Comparison of ENCODE assay signal across 9 cellular contexts in the genomic region with DNA sequence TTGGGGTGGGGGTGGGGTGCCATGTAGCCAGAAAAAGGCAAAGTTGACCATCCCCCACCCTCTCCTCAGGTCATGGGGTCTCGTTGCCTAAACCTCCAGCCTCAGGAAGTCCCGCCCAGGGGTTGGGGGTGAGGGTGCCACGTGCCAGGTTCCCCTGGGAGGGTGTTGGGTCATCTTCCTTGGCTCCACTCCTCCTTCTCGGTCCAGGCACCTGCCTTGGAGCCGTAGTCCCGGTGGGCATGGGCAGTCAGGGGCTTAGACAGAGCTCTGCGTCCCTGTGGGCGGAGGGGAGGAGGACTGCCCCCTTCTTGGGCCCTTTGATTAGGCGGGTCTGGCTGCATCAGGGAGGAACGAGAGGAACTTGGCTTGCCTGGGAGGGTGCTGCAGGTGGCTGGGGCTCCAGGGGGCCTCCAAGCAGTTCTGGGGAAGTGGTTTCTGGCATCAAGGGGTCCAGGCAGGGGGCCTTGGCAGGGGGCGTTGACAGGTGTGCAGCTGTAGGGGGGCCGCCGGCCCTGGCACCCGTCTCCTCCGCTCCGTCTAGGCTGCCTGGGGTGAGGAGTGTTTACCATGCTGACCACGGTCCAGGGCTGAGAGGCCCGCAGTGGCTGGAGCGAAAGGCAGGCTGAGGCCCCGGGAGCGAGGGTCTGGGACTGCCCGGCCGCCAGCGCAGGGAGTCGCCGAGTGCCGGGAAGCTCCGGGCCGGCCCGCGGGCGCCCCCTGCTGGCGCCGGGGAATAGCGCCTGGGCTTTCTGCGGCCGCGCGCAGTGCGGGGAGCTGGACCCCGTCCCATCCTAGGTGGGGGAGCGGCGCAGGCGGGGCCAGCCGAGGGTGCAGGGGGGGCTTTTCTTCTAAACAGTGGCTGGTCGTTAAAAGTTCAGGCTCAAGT. TPM values are rescaled to one million over a fixed set of nuclear protein-coding genes. Genes with fewer than 3 reads are reported as not detected.
DNase-seq lines count a peak whose midpoint lies in the region; ATAC-seq and TF ChIP-seq lines count a peak whose summit lies in the region.
"Had no signal": no experiment of that assay in that cellular context is flagged by ENCODE, and none has a peak within 500 bp of the region (broad histone marks: within the 10 kb centered on the region; RNA-seq: fewer than 3 reads in every experiment).

No MANE protein-coding gene starts in this region.

- H3K9ac ChIP-seq in IMR-90 (ENCODE audit: low read depth, low read length) = peak overlapping the region; percentile 39

- peaks cover 36 to 75% of the 10 kb centered on the region in 2 experiments for H3K79me1 ChIP-seq in IMR-90 (ENCODE audit: low read depth in 1 of 2, low read length in 2 of 2)

- peaks cover 63% of the 10 kb centered on the region for H3K4me1 Mint-ChIP-seq in activated naive CD4-positive, alpha-beta T cell treated with anti-CD3 and anti-CD28 coated beads, Interleukin-2, amount 10 ng/mL, durations not matched to agents 7 days and 5 days
- H3K4me1 Mint-ChIP-seq in neural crest cell = peaks cover 34% of the 10 kb centered on the region

- peak overlapping the region; percentile 21; the same call in 1 of the 2 replicates for H3K56ac ChIP-seq in IMR-90 (ENCODE audit: extremely low read depth, insufficient read depth, low read length)

- peak overlapping the region; percentile 74 for H3K4me3 Mint-ChIP-seq in activated naive CD4-positive, alpha-beta T cell treated with anti-CD3 and anti-CD28 coated beads, Interleukin-2, amount 10 ng/mL, durations not matched to agents 7 days and 5 days
- H3K4me3 Mint-ChIP-seq in neural crest cell = peak overlapping the region; percentile 88

- DNase-seq in CD1c-positive myeloid dendritic cell (ENCODE audit: extremely low spot score) = peak; percentile 82
- peak; percentile 66 for DNase-seq in IMR-90
- peak; percentile 78 for DNase-seq in RKO (ENCODE audit: low spot score)
- DNase-seq in activated naive CD4-positive, alpha-beta T cell treated with anti-CD3 and anti-CD28 coated beads, Interleukin-2, amount 10 ng/mL, durations not matched to agents 7 days and 5 days = peak; percentile 74
- DNase-seq in neural crest cell (ENCODE audit: low read depth, low spot score) = peak; percentile 76
- DNase-seq in pons (ENCODE audit: low spot score) = no peak

- H2AFZ ChIP-seq in IMR-90 (replicated peaks; ENCODE audit: low read length, poor library complexity) = peak overlapping the region; percentile 81

- no peak overlapping the region for H2BK20ac ChIP-seq in IMR-90 (ENCODE audit: low read depth, low read length)

- H3K36me3 Mint-ChIP-seq in activated naive CD4-positive, alpha-beta T cell treated with anti-CD3 and anti-CD28 coated beads, Interleukin-2, amount 10 ng/mL, durations not matched to agents 7 days and 5 days = peaks cover 53% of the 10 kb centered on the region
- peaks cover 8% of the 10 kb centered on the region for H3K36me3 Mint-ChIP-seq in neural crest cell (ENCODE audit: low read depth)

- dilution Hi-C loops in IMR-90 (cut with HindIII; ENCODE audit: low sequenced_read_pairs, unreplicated experiment) = no loop called here

- intact Hi-C loops in IMR-90 (cut with micrococcal nuclease) = loop anchor here (1.0 kb wide), 3 partner anchors 16 to 77 kb away; a partner anchor contains a TSS

- peaks cover 56% of the 10 kb centered on the region for H4K20me1 ChIP-seq in IMR-90 (ENCODE audit: insufficient read depth, low read length)

- no peaks in the 10 kb centered on the region for H3K27me3 ChIP-seq in IMR-90 (ENCODE audit: control insufficient read depth, insufficient read depth, low read length)
- no peaks in the 10 kb centered on the region for H3K27me3 ChIP-seq in gastroesophageal sphincter

- H2BK5ac ChIP-seq in IMR-90 (ENCODE audit: low read depth, low read length, poor library complexity, severe bottlenecking) = peak overlapping the region; percentile 53

- H4K8ac ChIP-seq in IMR-90 (ENCODE audit: low read depth in 2 of 2, low read length in 2 of 2) = peak overlapping the region in 1 of 2 experiments; percentile 24; a peak in 1 of 4 replicates

- peak overlapping the region; percentile 50 for H3K4me3 ChIP-seq in IMR-90 (ENCODE audit: insufficient read depth, low read depth, low read length)
- peak overlapping the region; percentile 44 to 64 for H3K4me3 ChIP-seq in gastroesophageal sphincter

- no peak overlapping the region for H2BK15ac ChIP-seq in IMR-90 (ENCODE audit: low read depth, low read length)

- ATAC-seq in GM19328 (IDR thresholded peaks at IDR 0.05; ENCODE audit: unreplicated experiment) (peak; percentile 56), IMR-90 (ENCODE audit: low read depth) (peak; percentile 86), gastroesophageal sphincter (peak; percentile 90)

- in situ Hi-C loops in IMR-90 (cut with MboI; ENCODE audit: low sequenced_read_pairs) = no loop called here

- H3K4me1 ChIP-seq in IMR-90 (ENCODE audit: control insufficient read depth, insufficient read depth, low read length) (peaks cover 19% of the 10 kb centered on the region), gastroesophageal sphincter (peaks cover 0 to 73% (median 38%) of the 10 kb centered on the region in 3 donors)

- TF ChIP-seq POLR2A in IMR-90 (IDR thresholded peaks at IDR 0.05; ENCODE audit: low read depth, low read length) = no peak
- TF ChIP-seq POLR2A in gastroesophageal sphincter (IDR thresholded peaks at IDR 0.05) = no peak

- peaks cover 60% of the 10 kb centered on the region for H3K36me3 ChIP-seq in IMR-90 (ENCODE audit: control insufficient read depth, insufficient read depth, low read length)
- H3K36me3 ChIP-seq in gastroesophageal sphincter = peaks cover 0 to 76% of the 10 kb centered on the region in 2 donors

- TF ChIP-seq EP300 in gastroesophageal sphincter (IDR thresholded peaks at IDR 0.05) = no peak

- H3K4ac ChIP-seq in IMR-90 (ENCODE audit: low read depth, low read length) = peak overlapping the region; percentile 71

- H3K9me3 ChIP-seq in IMR-90 (ENCODE audit: control insufficient read depth, insufficient read depth, low read length) (no peaks in the 10 kb centered on the region), gastroesophageal sphincter (no peaks in the 10 kb centered on the region)

- H3K9me3 Mint-ChIP-seq in activated naive CD4-positive, alpha-beta T cell treated with anti-CD3 and anti-CD28 coated beads, Interleukin-2, amount 10 ng/mL, durations not matched to agents 7 days and 5 days = no peaks in the 10 kb centered on the region
- H3K9me3 Mint-ChIP-seq in neural crest cell = no peaks in the 10 kb centered on the region

- peak; percentile 94 for TF ChIP-seq CTCF in IMR-90 (conservative IDR thresholded peaks at IDR 0.05; ENCODE audit: low read depth, low read length)
- peak in 3 of 4 experiments; percentile 99 to 100 (median 99) for TF ChIP-seq CTCF in gastroesophageal sphincter (IDR thresholded peaks at IDR 0.05)
- peak; percentile 99 for TF ChIP-seq CTCF in neural crest cell (conservative IDR thresholded peaks at IDR 0.05)

- CTCF ChIA-PET in IMR-90 (lab: Yijun Ruan, JAX) = interaction anchor here (0.7 to 4.1 kb wide), 9 partner anchors 9 to 104 kb away, joined by 3 to 49 read pairs (median 3); a partner anchor contains a TSS
- CTCF ChIA-PET in activated naive CD4-positive, alpha-beta T cell treated with anti-CD3 and anti-CD28 coated beads, Interleukin-2, amount 10 ng/mL, durations not matched to agents 7 days and 5 days (lab: Charles Lee) = interaction anchor here (0.6 to 16.5 kb wide), 15 partner anchors 14 to 931 kb away, joined by 3 to 575 read pairs (median 4); a partner anchor contains a TSS

- peak overlapping the region; percentile 53 for H4K91ac ChIP-seq in IMR-90 (ENCODE audit: insufficient read depth, low read depth, low read length)

- peak; percentile 88 for TF ChIP-seq RAD21 in IMR-90 (IDR thresholded peaks at IDR 0.05; ENCODE audit: low read length)

- peak overlapping the region; percentile 13; the same call in 1 of the 2 replicates for H2BK120ac ChIP-seq in IMR-90 (ENCODE audit: low read depth, low read length)

- POLR2A ChIA-PET in IMR-90 (lab: Charles Lee; ENCODE audit: unreplicated experiment) = interaction anchor here (0.6 to 2.4 kb wide), 6 partner anchors 8 to 233 kb away, joined by 3 to 20 read pairs (median 4); a partner anchor contains a TSS

- no TSS peak for BruUV-seq in IMR-90 (replicated peaks; lab: Mats Ljungman, UMichigan)

- no peak overlapping the region for H4K5ac ChIP-seq in IMR-90 (ENCODE audit: low read depth, low read length)

- peak overlapping the region; percentile 41 for H3K23ac ChIP-seq in IMR-90 (ENCODE audit: low read depth, low read length)

- no peaks in the 10 kb centered on the region for H3K9me1 ChIP-seq in IMR-90 (ENCODE audit: insufficient read depth, low read length)

- H3K27ac ChIP-seq in IMR-90 (ENCODE audit: insufficient read depth, low read length) (peak overlapping the region; percentile 58), gastroesophageal sphincter (peak overlapping the region; percentile 10 to 84 (median 83))

- H2AK9ac ChIP-seq in IMR-90 (replicated peaks; ENCODE audit: low read depth, low read length, poor library complexity) = peak overlapping the region; percentile 94

- H3K27ac Mint-ChIP-seq in activated naive CD4-positive, alpha-beta T cell treated with anti-CD3 and anti-CD28 coated beads, Interleukin-2, amount 10 ng/mL, durations not matched to agents 7 days and 5 days = peak overlapping the region; percentile 87
- no peak overlapping the region for H3K27ac Mint-ChIP-seq in neural crest cell (ENCODE audit: unreplicated experiment)

- 30% methylated on average over 6 of the region's 46 CpGs; no CpG with 5 or more reads in 1 of the 2 experiments for WGBS in IMR-90 (ENCODE audit: extremely low coverage in 2 of 2, insufficient read length in 1 of 2), 2 experiments
- no CpG with 5 or more reads among the region's 46 CpGs for WGBS in gastroesophageal sphincter (ENCODE audit: low coverage in 1 of 2), 2 donors

- peak overlapping the region; percentile 13; the same call in 1 of the 2 replicates for H3K14ac ChIP-seq in IMR-90 (replicated peaks; ENCODE audit: low read depth, low read length)

- no peak overlapping the region for H3K18ac ChIP-seq in IMR-90 (ENCODE audit: low read depth, low read length)

- H3K27me3 Mint-ChIP-seq in activated naive CD4-positive, alpha-beta T cell treated with anti-CD3 and anti-CD28 coated beads, Interleukin-2, amount 10 ng/mL, durations not matched to agents 7 days and 5 days = no peaks in the 10 kb centered on the region
- no peaks in the 10 kb centered on the region for H3K27me3 Mint-ChIP-seq in neural crest cell (ENCODE audit: low read depth)

- H3K4me2 ChIP-seq in IMR-90 (ENCODE audit: low read depth, low read length) = peak overlapping the region; percentile 88

- peak overlapping the region; percentile 20 for H2AK5ac ChIP-seq in IMR-90 (ENCODE audit: low read depth, low read length)

RNA-seq across cellular contexts. Expression of a gene that starts 7.9 kb away (rescaled TPM):
- total RNA-seq in IMR-90 (2012; rRNA removed) = 0.83 and 0.90 TPM in 2 replicates
- 5.1 and 5.5 TPM in 2 replicates for polyA plus RNA-seq in IMR-90 (2012; rRNA removed)
- polyA plus RNA-seq in IMR-90 (2012; cell fraction: cytosol; rRNA removed) = 3.1 and 3.5 TPM in 2 replicates
- 14.8 and 15.1 TPM in 2 replicates for polyA plus RNA-seq in IMR-90 (2012; cell fraction: nucleus; rRNA removed; ENCODE audit: low replicate concordance)
- total RNA-seq in gastroesophageal sphincter = 10 to 100 TPM in 3 of 4 donors, 1 to 10 TPM in 1; 9.6 to 25.1 (median 20.3) TPM
- total RNA-seq in neural crest cell = 25.6 and 25.9 TPM in 2 replicates

RNA-seq across cellular contexts. Expression of a gene that starts 18.2 kb away (rescaled TPM):
- total RNA-seq in IMR-90 (2012; rRNA removed) (3.0 and 3.9 TPM in 2 replicates), gastroesophageal sphincter (10 to 100 TPM in 3 of 4 donors, 1 to 10 TPM in 1; 9.4 to 15.7 (median 12.1) TPM), neural crest cell (23.8 and 25.5 TPM in 2 replicates)
- 5.1 and 5.3 TPM in 2 replicates for polyA plus RNA-seq in IMR-90 (2012; rRNA removed)
- 4.7 and 7.8 TPM in 2 replicates for polyA plus RNA-seq in IMR-90 (2012; cell fraction: cytosol; rRNA removed)
- polyA plus RNA-seq in IMR-90 (2012; cell fraction: nucleus; rRNA removed; ENCODE audit: low replicate concordance) = 14.0 and 15.7 TPM in 2 replicates

RNA-seq across cellular contexts. Expression of a gene that starts 47.0 kb away (rescaled TPM):
- total RNA-seq in IMR-90 (2012; rRNA removed) = 0.18 TPM in 1 of 2 replicates, not detected in the other
- 0.14 and 0.15 TPM in 2 replicates for polyA plus RNA-seq in IMR-90 (2012; rRNA removed)
- polyA plus RNA-seq in IMR-90 (2012; cell fraction: cytosol; rRNA removed) = 0.08 and 0.13 TPM in 2 replicates
- polyA plus RNA-seq in IMR-90 (2012; cell fraction: nucleus; rRNA removed; ENCODE audit: low replicate concordance) = 0.38 and 0.45 TPM in 2 replicates
- 1 to 10 TPM in 3 of 4 donors, not detected in 1; 1.2 to 5.0 (median 2.6) TPM for total RNA-seq in gastroesophageal sphincter
- 0.21 TPM in 1 of 2 replicates, not detected in the other for total RNA-seq in neural crest cell
- total RNA-seq: T-helper 2 cell treated with Interferon-gamma antibody and Interleukin-4, amounts not matched to agents 100 ng/mL and 5 ng/mL, for 36 hours had no signal
